Comparison of ENCODE assay signal across 25 cellular contexts in genomic region chr15:57957113-57957512, GRCh38.
"Had no signal": no experiment of that assay in that cellular context is flagged by ENCODE, and none has a peak within 500 bp of the region (broad histone marks: within the 10 kb centered on the region; RNA-seq: fewer than 3 reads in every experiment).

No MANE protein-coding gene starts in this region.

- H3K4me3 Mint-ChIP-seq: mesothelial cell of epicardium; naive B cell; natural killer cell; stimulated activated memory B cell treated with anti-CD40 and anti-IgM and Interleukin-4, amounts not matched to agents 10 μg/mL and 1 μg/mL and 100 μg/mL, for 72 hours; stimulated activated naive CD8-positive, alpha-beta T cell treated with anti-CD3 and anti-CD28 coated beads, Interleukin-15, amount 100 ng/mL, for 72 hours; type B pancreatic cell had no signal

- H3K4me1 Mint-ChIP-seq: naive B cell; natural killer cell; stimulated activated memory B cell treated with anti-CD40 and anti-IgM and Interleukin-4, amounts not matched to agents 10 μg/mL and 1 μg/mL and 100 μg/mL, for 72 hours; stimulated activated naive CD8-positive, alpha-beta T cell treated with anti-CD3 and anti-CD28 coated beads, Interleukin-15, amount 100 ng/mL, for 72 hours had no signal

- H3K27me3 ChIP-seq: hepatocyte, left lung, ovary, right atrium auricular region, right lobe of liver, tibial nerve, uterus had no signal

- H3K9me3 ChIP-seq: left lung, lower lobe of right lung, ovary, right atrium auricular region, right lobe of liver, tibial nerve, uterus had no signal

- H3K36me3 ChIP-seq: left lung, lower lobe of right lung, ovary, right atrium auricular region, right lobe of liver, tibial nerve, uterus had no signal

- H3K4me1 ChIP-seq: left lung, lower lobe of right lung, right lobe of liver, tibial nerve, uterus had no signal

- DNase-seq: kidney glomerular epithelial cell; left colon; left lung; lower lobe of right lung; mesendoderm; naive B cell; natural killer cell; ovary; right lobe of liver; stimulated activated CD4-positive, alpha-beta T cell treated with anti-CD3 and anti-CD28 coated beads, Interleukin-1b, Interleukin-23, amount 100 ng/mL, for 48 hours; stimulated activated CD4-positive, alpha-beta T cell treated with anti-CD3 and anti-CD28 coated beads, Interleukin-2, amount 100 ng/mL, for 48 hours; stimulated activated CD4-positive, alpha-beta T cell treated with anti-CD3 and anti-CD28 coated beads, Interleukin-4, amount 100 ng/mL, for 4 hours; stimulated activated CD8-positive, alpha-beta memory T cell treated with anti-CD3 and anti-CD28 coated beads, Interleukin-4, amount 100 ng/mL, for 48 hours; stimulated activated naive CD4-positive, alpha-beta T cell treated with Interleukin-2 at 50 U/mL for 16 hours; stimulated activated naive CD8-positive, alpha-beta T cell treated with anti-CD3 and anti-CD28 coated beads, Interleukin-15, amount 100 ng/mL, for 72 hours; substantia nigra; uterus had no signal

- H3K79me2 ChIP-seq: hepatocyte had no signal

- ATAC-seq: left colon; left lung; lower lobe of right lung; natural killer cell; right lobe of liver; stimulated activated memory B cell treated with anti-CD40 and anti-IgM and Interleukin-4, amounts not matched to agents 10 μg/mL and 1 μg/mL and 100 μg/mL, for 72 hours; stimulated activated naive CD8-positive, alpha-beta T cell treated with anti-CD3 and anti-CD28 coated beads, Interleukin-15, amount 100 ng/mL, for 72 hours had no signal

- H3K9me3 Mint-ChIP-seq: mesothelial cell of epicardium; naive B cell; natural killer cell; stimulated activated memory B cell treated with anti-CD40 and anti-IgM and Interleukin-4, amounts not matched to agents 10 μg/mL and 1 μg/mL and 100 μg/mL, for 72 hours; stimulated activated naive CD8-positive, alpha-beta T cell treated with anti-CD3 and anti-CD28 coated beads, Interleukin-15, amount 100 ng/mL, for 72 hours; type B pancreatic cell had no signal

- H3K4me2 ChIP-seq: hepatocyte, smooth muscle cell had no signal

- H2AFZ ChIP-seq: hepatocyte had no signal

- H3K27ac ChIP-seq: hepatocyte, left lung, lower lobe of right lung, ovary, right atrium auricular region, right lobe of liver, tibial nerve, uterus had no signal

- H3K4me3 ChIP-seq: hepatocyte, left lung, lower lobe of right lung, ovary, right atrium auricular region, right lobe of liver, smooth muscle cell, tibial nerve, uterus had no signal

- H3K27me3 Mint-ChIP-seq: stimulated activated naive CD8-positive, alpha-beta T cell treated with anti-CD3 and anti-CD28 coated beads, Interleukin-15, amount 100 ng/mL, for 72 hours had no signal

- H3K36me3 Mint-ChIP-seq: naive B cell; natural killer cell; stimulated activated memory B cell treated with anti-CD40 and anti-IgM and Interleukin-4, amounts not matched to agents 10 μg/mL and 1 μg/mL and 100 μg/mL, for 72 hours; type B pancreatic cell had no signal

- H3K27ac Mint-ChIP-seq: mesothelial cell of epicardium; naive B cell; natural killer cell; progenitor cell of endocrine pancreas; stimulated activated memory B cell treated with anti-CD40 and anti-IgM and Interleukin-4, amounts not matched to agents 10 μg/mL and 1 μg/mL and 100 μg/mL, for 72 hours; stimulated activated naive CD8-positive, alpha-beta T cell treated with anti-CD3 and anti-CD28 coated beads, Interleukin-15, amount 100 ng/mL, for 72 hours; type B pancreatic cell had no signal
